In the genomic region with DNA sequence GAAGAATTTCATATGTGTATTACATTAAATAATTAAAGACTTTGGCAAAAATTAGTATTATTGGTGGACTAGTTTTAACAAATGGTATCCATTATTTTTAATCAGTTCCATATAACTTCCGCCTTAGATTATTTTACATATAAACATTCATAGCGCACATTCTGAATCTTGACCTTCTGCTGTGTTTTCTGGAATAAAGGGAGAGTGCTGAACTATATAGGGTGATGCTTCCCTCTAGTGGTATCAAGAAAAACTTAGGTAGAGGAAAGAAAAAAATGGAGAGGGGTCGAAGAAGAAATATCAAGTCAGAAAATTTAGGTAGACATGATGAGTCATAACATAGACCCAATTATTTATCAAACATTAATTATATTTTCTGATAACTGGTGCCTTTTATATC, we compare ENCODE assay signal across 8 cellular contexts.
DNase-seq lines count a peak whose midpoint lies in the region; ATAC-seq and TF ChIP-seq lines count a peak whose summit lies in the region.

No MANE protein-coding gene starts in this region.

- no peak overlapping the region for H2BK120ac ChIP-seq in neuronal stem cell (ENCODE audit: low read depth, low read length)

- H3K14ac ChIP-seq in neuronal stem cell (ENCODE audit: low read length): no peak overlapping the region

- no peak overlapping the region for H4K8ac ChIP-seq in neuronal stem cell (ENCODE audit: low read depth, low read length)

- H3K9ac ChIP-seq in neuronal stem cell (ENCODE audit: low read depth, low read length, poor library complexity): no peak overlapping the region

- H3K4me1 Mint-ChIP-seq in activated naive CD4-positive, alpha-beta T cell treated with anti-CD3 and anti-CD28 coated beads for 36 hours (ENCODE audit: low read depth): no peaks in the 10 kb centered on the region

- no peak overlapping the region for H2AFZ ChIP-seq in neuronal stem cell (ENCODE audit: low read length)

- H3K27me3 Mint-ChIP-seq in activated naive CD4-positive, alpha-beta T cell treated with anti-CD3 and anti-CD28 coated beads for 36 hours (ENCODE audit: low read depth): no peaks in the 10 kb centered on the region

- H3K27me3 ChIP-seq in cardiac muscle cell: no peaks in the 10 kb centered on the region
- H3K27me3 ChIP-seq in dorsolateral prefrontal cortex: no peaks in the 10 kb centered on the region
- H3K27me3 ChIP-seq in neuronal stem cell (ENCODE audit: control insufficient read depth in 3 of 3, insufficient read depth in 3 of 3, low read depth in 1 of 3, low read length in 3 of 3): no peaks in the 10 kb centered on the region

- H3K4me3 ChIP-seq in cardiac muscle cell (no peak overlapping the region), dorsolateral prefrontal cortex (no peak overlapping the region), neuronal stem cell (ENCODE audit: low read length in 2 of 2) (no peak overlapping the region)

- H3K18ac ChIP-seq in neuronal stem cell (ENCODE audit: low read length): no peak overlapping the region

- no peaks in the 10 kb centered on the region for H3K36me3 Mint-ChIP-seq in activated naive CD4-positive, alpha-beta T cell treated with anti-CD3 and anti-CD28 coated beads for 36 hours (ENCODE audit: low read depth)

- H2BK15ac ChIP-seq in neuronal stem cell (ENCODE audit: low read length): no peak overlapping the region

- H3K4me3 Mint-ChIP-seq in activated naive CD4-positive, alpha-beta T cell treated with anti-CD3 and anti-CD28 coated beads for 36 hours: no peak overlapping the region

- H3K23ac ChIP-seq in neuronal stem cell (ENCODE audit: low read depth, low read length, poor library complexity): no peak overlapping the region

- peak; percentile 58 for TF ChIP-seq CTCF in cardiac muscle cell (IDR thresholded peaks at IDR 0.05; ENCODE audit: low read depth, low read length)
- peak; percentile 35 to 87 (median 71) for TF ChIP-seq CTCF in dorsolateral prefrontal cortex (IDR thresholded peaks at IDR 0.05 in 54 of 56, conservative IDR thresholded peaks at IDR 0.05 in 2 of 56; ENCODE audit: low read depth in 1 of 56, partially characterized antibody in 56 of 56)

- H3K4me2 ChIP-seq in neuronal stem cell (ENCODE audit: insufficient read depth, low read length, poor library complexity, severe bottlenecking): no peak overlapping the region

- no peak overlapping the region for H3K4ac ChIP-seq in neuronal stem cell (ENCODE audit: low read length)

- intact Hi-C loops in left ventricle myocardium superior (cut with micrococcal nuclease) (no loop called here), dorsolateral prefrontal cortex (cut with DNase I) (loop anchor here (5.0 to 10.0 kb wide), 5 partner anchors 120 to 1320 kb away; no protein-coding TSS in a partner anchor)
- intact Hi-C loops in activated naive CD4-positive, alpha-beta T cell treated with anti-CD3 and anti-CD28 coated beads for 36 hours (cut with micrococcal nuclease): loop anchor here (1.0 to 10.0 kb wide), 3 partner anchors 125 to 1857 kb away; no protein-coding TSS in a partner anchor

- no peak overlapping the region for H4K91ac ChIP-seq in neuronal stem cell (ENCODE audit: low read depth, low read length, poor library complexity)

- H3K9me3 Mint-ChIP-seq in activated naive CD4-positive, alpha-beta T cell treated with anti-CD3 and anti-CD28 coated beads for 36 hours: no peaks in the 10 kb centered on the region

- H2BK12ac ChIP-seq in neuronal stem cell (ENCODE audit: low read length): no peak overlapping the region

- H3K9me3 ChIP-seq in cardiac muscle cell (ENCODE audit: low read depth): no peaks in the 10 kb centered on the region
- no peaks in the 10 kb centered on the region for H3K9me3 ChIP-seq in neuronal stem cell (replicated peaks in 1 of 2; ENCODE audit: control insufficient read depth in 2 of 2, insufficient read depth in 1 of 2, low read depth in 1 of 2, low read length in 2 of 2)

- H3K4me1 ChIP-seq in cardiac muscle cell (ENCODE audit: low read depth): no peaks in the 10 kb centered on the region
- no peaks in the 10 kb centered on the region for H3K4me1 ChIP-seq in neuronal stem cell (ENCODE audit: control insufficient read depth in 2 of 2, insufficient read depth in 1 of 2, low read depth in 1 of 2, low read length in 2 of 2)

- no peak overlapping the region for H2BK5ac ChIP-seq in neuronal stem cell (ENCODE audit: low read length)

- WGBS in neuronal stem cell (ENCODE audit: extremely low coverage in 2 of 2, insufficient read length in 2 of 2, insufficient replicate concordance in 1 of 2), 2 donors: no CpG with 5 or more reads among the region's 3 CpGs

- ATAC-seq in left ventricle myocardium superior: no peak
- no peak for ATAC-seq in HG02763 (IDR thresholded peaks at IDR 0.05; ENCODE audit: unreplicated experiment)

- H3K36me3 ChIP-seq in cardiac muscle cell (peaks cover 27% of the 10 kb centered on the region), neuronal stem cell (replicated peaks in 1 of 2; ENCODE audit: control insufficient read depth in 2 of 2, insufficient read depth in 2 of 2, low read length in 2 of 2) (peaks cover 0 to 87% of the 10 kb centered on the region in 2 donors)

- H2AK5ac ChIP-seq in neuronal stem cell (ENCODE audit: low read depth, low read length): no peak overlapping the region

- no peak overlapping the region for H3K27ac ChIP-seq in cardiac muscle cell
- H3K27ac ChIP-seq in dorsolateral prefrontal cortex: no peak overlapping the region
- H3K27ac ChIP-seq in neuronal stem cell (replicated peaks; ENCODE audit: low read length): no peak overlapping the region

- peak; percentile 42 to 73 for DNase-seq in cardiac muscle cell (ENCODE audit: low read depth in 1 of 2, low spot score in 1 of 2)
- no peak for DNase-seq in left ventricle myocardium superior
- DNase-seq in NCI-H69 (lab: John Stamatoyannopoulos, UW): peak; percentile 49
- DNase-seq in dorsolateral prefrontal cortex: no peak
- peak; percentile 26 for DNase-seq in neuronal stem cell (ENCODE audit: low spot score)
- DNase-seq in RPMI8226: no peak
- no peak for DNase-seq in activated naive CD4-positive, alpha-beta T cell treated with anti-CD3 and anti-CD28 coated beads for 36 hours

- CTCF ChIA-PET in activated naive CD4-positive, alpha-beta T cell treated with anti-CD3 and anti-CD28 coated beads for 36 hours (lab: Charles Lee): interaction anchor here (1.3 kb wide), 1 partner anchor 115 kb away, joined by 3 read pairs; no protein-coding TSS in a partner anchor

- no peaks in the 10 kb centered on the region for H3K79me1 ChIP-seq in neuronal stem cell (ENCODE audit: low read depth, low read length)

- no peak overlapping the region for H3K27ac Mint-ChIP-seq in activated naive CD4-positive, alpha-beta T cell treated with anti-CD3 and anti-CD28 coated beads for 36 hours

Comparison
In these comparisons a context has a peak if more than half of its experiments do, and no peak if none do; other contexts are left out.
1. DNase-seq: peak in cardiac muscle cell (2 of 2), NCI-H69 (single experiment) and neuronal stem cell (single experiment); none in left ventricle myocardium superior (single experiment), dorsolateral prefrontal cortex (0 of 10), RPMI8226 (single experiment) and activated naive CD4-positive, alpha-beta T cell treated with anti-CD3 and anti-CD28 coated beads for 36 hours (single experiment).